ENCODE assay signal across 15 cellular contexts in the genomic region with DNA sequence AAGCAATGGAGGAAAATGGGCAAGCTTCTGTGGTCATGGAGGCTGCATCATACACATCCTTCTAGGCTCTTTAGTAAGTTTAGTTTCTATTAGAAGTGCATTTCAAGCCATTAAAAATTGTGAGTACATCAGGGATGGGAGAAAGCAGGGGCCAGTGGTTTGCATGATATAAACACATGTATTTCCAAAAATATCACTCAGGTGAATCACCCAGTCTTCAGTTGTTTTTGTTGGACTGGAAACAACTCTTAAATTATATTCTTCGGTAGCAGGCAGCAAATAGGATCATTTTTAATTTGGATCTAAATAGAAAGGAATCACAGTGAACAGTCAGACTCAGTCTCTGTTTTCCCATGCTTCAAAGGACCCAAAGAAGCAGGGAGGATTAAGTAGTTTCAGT.
A peak's percentile ranks its signal among the peaks of the same experiment; 100 is the strongest.
DNase-seq lines count a peak whose midpoint lies in the region; ATAC-seq, FAIRE-seq and TF ChIP-seq lines count a peak whose summit lies in the region.
"Had no signal": no experiment of that assay in that cellular context is flagged by ENCODE, and none has a peak within 500 bp of the region (broad histone marks: within the 10 kb centered on the region; RNA-seq: fewer than 3 reads in every experiment).

No MANE protein-coding gene starts in this region.

- no peaks in the 10 kb centered on the region for H3K27me3 ChIP-seq in SK-N-SH (ENCODE audit: insufficient read depth)

- no peaks in the 10 kb centered on the region for H3K36me3 ChIP-seq in SK-N-SH (replicated peaks in 1 of 2; ENCODE audit: control insufficient read depth in 1 of 2, insufficient read depth in 2 of 2, low read length in 1 of 2)

- H4K20me1 ChIP-seq in SK-N-SH (ENCODE audit: insufficient read depth), result no peaks in the 10 kb centered on the region

- TF ChIP-seq CTCF in RWPE1 (conservative IDR thresholded peaks at IDR 0.05; ENCODE audit: low read depth), result no peak
- TF ChIP-seq CTCF in choroid plexus epithelial cell (conservative IDR thresholded peaks at IDR 0.05; ENCODE audit: low read depth, low read length), result no peak
- no peak for TF ChIP-seq CTCF in retinal pigment epithelial cell (conservative IDR thresholded peaks at IDR 0.05; ENCODE audit: low read depth, low read length)
- TF ChIP-seq CTCF in SK-N-SH (IDR thresholded peaks at IDR 0.05), result no peak

- H3K9me3 ChIP-seq in SK-N-SH, result no peaks in the 10 kb centered on the region

- TF ChIP-seq EP300 in SK-N-SH (IDR thresholded peaks at IDR 0.05; ENCODE audit: borderline replicate concordance in 1 of 2, low read depth in 1 of 2, low read length in 1 of 2), result no peak

- POLR2A ChIA-PET in RWPE1 (lab: Yijun Ruan, JAX; ENCODE audit: low non-redundant PET), result no interaction called here
- POLR2A ChIA-PET in SK-N-SH (lab: Yijun Ruan, JAX), result no interaction called here

- DNase-seq in H54 (ENCODE audit: insufficient read length, low spot score) (peak; percentile 7), RWPE1 (ENCODE audit: low spot score) (peak; percentile 17), choroid plexus epithelial cell (ENCODE audit: low read depth) (peak; percentile 0), retinal pigment epithelial cell (ENCODE audit: low read depth) (peak; percentile 8), SKM-1 (lab: John Stamatoyannopoulos, UW; ENCODE audit: unreplicated experiment) (no peak), SK-N-SH (no peak)
- no peak for DNase-seq in activated naive CD4-positive, alpha-beta T cell treated with Interleukin-2 at 50 U/mL for 16 hours
- DNase-seq: ACHN; CD8-positive, alpha-beta T cell; NCI-H1436 treated with DMSO at 0.1 percent for 48 hours; NCI-H2081; NCI-H524 had no signal

- TF ChIP-seq RAD21 in SK-N-SH (IDR thresholded peaks at IDR 0.05; ENCODE audit: low read length), result no peak

- H2AFZ ChIP-seq in SK-N-SH (ENCODE audit: low read depth), result no peak overlapping the region

- no peak for TF ChIP-seq POLR2A in H54 (IDR thresholded peaks at IDR 0.05; ENCODE audit: low read depth, low read length)

- CTCF ChIA-PET in RWPE1 (lab: Yijun Ruan, JAX) (no interaction called here), SK-N-SH (lab: Yijun Ruan, JAX) (interaction anchor here (0.7 kb wide), 1 partner anchor 55 kb away, joined by 3 read pairs; no protein-coding TSS in a partner anchor)

- 4% methylated on average over 1 of the region's 1 CpG for WGBS in SK-N-SH (ENCODE audit: low lambda C conversion rate)

- no peak for FAIRE-seq in H54 (lab: Jason Lieb, UNC)
- FAIRE-seq: H1 had no signal

- no peaks in the 10 kb centered on the region for H3K79me2 ChIP-seq in SK-N-SH (ENCODE audit: insufficient read depth)

- H3K27ac ChIP-seq in RWPE1, result no peak overlapping the region
- H3K27ac ChIP-seq in SK-N-SH (ENCODE audit: low read depth in 2 of 2, low read length in 1 of 2), result no peak overlapping the region
- H3K27ac ChIP-seq: SK-N-MC had no signal

- H3K4me2 ChIP-seq in SK-N-SH, result no peak overlapping the region

- no peak for ATAC-seq in GM19467 (IDR thresholded peaks at IDR 0.05; ENCODE audit: unreplicated experiment)
- ATAC-seq: CD8-positive, alpha-beta T cell had no signal

- H3K4me3 ChIP-seq in choroid plexus epithelial cell (ENCODE audit: low read depth, low read length), result no peak overlapping the region
- no peak overlapping the region for H3K4me3 ChIP-seq in retinal pigment epithelial cell (ENCODE audit: low read length)
- H3K4me3 ChIP-seq in SK-N-SH (ENCODE audit: low read depth in 2 of 2, low read length in 1 of 2), result no peak overlapping the region
- H3K4me3 ChIP-seq: SK-N-MC had no signal

- 0 out of 2 replicates have a peak, but pooled peaks cover 2% of the 10 kb centered on the region for H3K9me2 ChIP-seq in SK-N-SH

- H3K4me1 ChIP-seq in SK-N-SH (ENCODE audit: control insufficient read depth in 1 of 2, insufficient read depth in 2 of 2, low read depth in 1 of 2, low read length in 1 of 2), result no peaks in the 10 kb centered on the region

- H3F3A ChIP-seq in SK-N-SH (replicated peaks; ENCODE audit: insufficient read depth), result no peaks in the 10 kb centered on the region

- no peak overlapping the region for H3K9ac ChIP-seq in SK-N-SH

TF ChIP-seq in SK-N-SH, 30 proteins besides CTCF, POLR2A, EP300 and RAD21:
- TF ChIP-seq, protein P1, sequence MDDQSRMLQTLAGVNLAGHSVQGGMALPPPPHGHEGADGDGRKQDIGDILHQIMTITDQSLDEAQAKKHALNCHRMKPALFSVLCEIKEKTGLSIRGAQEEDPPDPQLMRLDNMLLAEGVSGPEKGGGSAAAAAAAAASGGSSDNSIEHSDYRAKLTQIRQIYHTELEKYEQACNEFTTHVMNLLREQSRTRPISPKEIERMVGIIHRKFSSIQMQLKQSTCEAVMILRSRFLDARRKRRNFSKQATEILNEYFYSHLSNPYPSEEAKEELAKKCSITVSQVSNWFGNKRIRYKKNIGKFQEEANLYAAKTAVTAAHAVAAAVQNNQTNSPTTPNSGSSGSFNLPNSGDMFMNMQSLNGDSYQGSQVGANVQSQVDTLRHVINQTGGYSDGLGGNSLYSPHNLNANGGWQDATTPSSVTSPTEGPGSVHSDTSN (IDR thresholded peaks at IDR 0.05), result no peak
- no peak for TF ChIP-seq RCOR1 (IDR thresholded peaks at IDR 0.05; ENCODE audit: low read length)
- TF ChIP-seq NRF1 (IDR thresholded peaks at IDR 0.05; ENCODE audit: low read depth, low read length), result no peak
- no peak for TF ChIP-seq IRF3 (IDR thresholded peaks at IDR 0.05; ENCODE audit: low read depth, low read length)
- TF ChIP-seq RXRA (IDR thresholded peaks at IDR 0.05; ENCODE audit: borderline replicate concordance, low read depth), result no peak
- TF ChIP-seq MEF2A (IDR thresholded peaks at IDR 0.05; ENCODE audit: borderline replicate concordance, low read depth), result no peak
- TF ChIP-seq GABPA (IDR thresholded peaks at IDR 0.05; ENCODE audit: low read depth), result no peak
- TF ChIP-seq, protein P2, sequence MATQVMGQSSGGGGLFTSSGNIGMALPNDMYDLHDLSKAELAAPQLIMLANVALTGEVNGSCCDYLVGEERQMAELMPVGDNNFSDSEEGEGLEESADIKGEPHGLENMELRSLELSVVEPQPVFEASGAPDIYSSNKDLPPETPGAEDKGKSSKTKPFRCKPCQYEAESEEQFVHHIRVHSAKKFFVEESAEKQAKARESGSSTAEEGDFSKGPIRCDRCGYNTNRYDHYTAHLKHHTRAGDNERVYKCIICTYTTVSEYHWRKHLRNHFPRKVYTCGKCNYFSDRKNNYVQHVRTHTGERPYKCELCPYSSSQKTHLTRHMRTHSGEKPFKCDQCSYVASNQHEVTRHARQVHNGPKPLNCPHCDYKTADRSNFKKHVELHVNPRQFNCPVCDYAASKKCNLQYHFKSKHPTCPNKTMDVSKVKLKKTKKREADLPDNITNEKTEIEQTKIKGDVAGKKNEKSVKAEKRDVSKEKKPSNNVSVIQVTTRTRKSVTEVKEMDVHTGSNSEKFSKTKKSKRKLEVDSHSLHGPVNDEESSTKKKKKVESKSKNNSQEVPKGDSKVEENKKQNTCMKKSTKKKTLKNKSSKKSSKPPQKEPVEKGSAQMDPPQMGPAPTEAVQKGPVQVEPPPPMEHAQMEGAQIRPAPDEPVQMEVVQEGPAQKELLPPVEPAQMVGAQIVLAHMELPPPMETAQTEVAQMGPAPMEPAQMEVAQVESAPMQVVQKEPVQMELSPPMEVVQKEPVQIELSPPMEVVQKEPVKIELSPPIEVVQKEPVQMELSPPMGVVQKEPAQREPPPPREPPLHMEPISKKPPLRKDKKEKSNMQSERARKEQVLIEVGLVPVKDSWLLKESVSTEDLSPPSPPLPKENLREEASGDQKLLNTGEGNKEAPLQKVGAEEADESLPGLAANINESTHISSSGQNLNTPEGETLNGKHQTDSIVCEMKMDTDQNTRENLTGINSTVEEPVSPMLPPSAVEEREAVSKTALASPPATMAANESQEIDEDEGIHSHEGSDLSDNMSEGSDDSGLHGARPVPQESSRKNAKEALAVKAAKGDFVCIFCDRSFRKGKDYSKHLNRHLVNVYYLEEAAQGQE (IDR thresholded peaks at IDR 0.05; ENCODE audit: low read depth, low read length), result no peak
- TF ChIP-seq FOSL2 (IDR thresholded peaks at IDR 0.05; ENCODE audit: borderline replicate concordance, low read depth), result no peak
- TF ChIP-seq, protein P3, sequence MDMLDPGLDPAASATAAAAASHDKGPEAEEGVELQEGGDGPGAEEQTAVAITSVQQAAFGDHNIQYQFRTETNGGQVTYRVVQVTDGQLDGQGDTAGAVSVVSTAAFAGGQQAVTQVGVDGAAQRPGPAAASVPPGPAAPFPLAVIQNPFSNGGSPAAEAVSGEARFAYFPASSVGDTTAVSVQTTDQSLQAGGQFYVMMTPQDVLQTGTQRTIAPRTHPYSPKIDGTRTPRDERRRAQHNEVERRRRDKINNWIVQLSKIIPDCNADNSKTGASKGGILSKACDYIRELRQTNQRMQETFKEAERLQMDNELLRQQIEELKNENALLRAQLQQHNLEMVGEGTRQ (IDR thresholded peaks at IDR 0.05; ENCODE audit: borderline replicate concordance, low read depth, low read length), result no peak
- TF ChIP-seq, protein P4, sequence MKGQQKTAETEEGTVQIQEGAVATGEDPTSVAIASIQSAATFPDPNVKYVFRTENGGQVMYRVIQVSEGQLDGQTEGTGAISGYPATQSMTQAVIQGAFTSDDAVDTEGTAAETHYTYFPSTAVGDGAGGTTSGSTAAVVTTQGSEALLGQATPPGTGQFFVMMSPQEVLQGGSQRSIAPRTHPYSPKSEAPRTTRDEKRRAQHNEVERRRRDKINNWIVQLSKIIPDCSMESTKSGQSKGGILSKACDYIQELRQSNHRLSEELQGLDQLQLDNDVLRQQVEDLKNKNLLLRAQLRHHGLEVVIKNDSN (IDR thresholded peaks at IDR 0.05; ENCODE audit: borderline replicate concordance, low read depth), result no peak
- TF ChIP-seq FOXJ3 (CRISPR knock-in tag; IDR thresholded peaks at IDR 0.05), result no peak
- no peak for TF ChIP-seq MXI1 (IDR thresholded peaks at IDR 0.05; ENCODE audit: low read depth, low read length)
TF ChIP-seq in SK-N-SH: peak in this region for 0.

Comparison
In these comparisons a context has a peak if more than half of its experiments do, and no peak if none do; other contexts are left out.
1. DNase-seq: peak in H54 (single experiment), RWPE1 (single experiment), choroid plexus epithelial cell (single experiment) and retinal pigment epithelial cell (single experiment); none in SKM-1 (single experiment), activated naive CD4-positive, alpha-beta T cell treated with Interleukin-2 at 50 U/mL for 16 hours (single experiment) and SK-N-SH (single experiment).